ENCODE assay signal across 22 cellular contexts in genomic region chr10:99528867-99529285, GRCh38. TPM values are rescaled to one million over a fixed set of nuclear protein-coding genes. Genes with fewer than 3 reads are reported as not detected.
"Had no signal": no experiment of that assay in that cellular context is flagged by ENCODE, and none has a peak within 500 bp of the region (broad histone marks: within the 10 kb centered on the region; RNA-seq: fewer than 3 reads in every experiment).

No MANE protein-coding gene starts in this region.

- H3K36me3 ChIP-seq: brain microvascular endothelial cell, heart left ventricle, upper lobe of right lung had no signal

- H3K4me3 ChIP-seq: heart left ventricle, testis, upper lobe of right lung had no signal

- ATAC-seq: activated naive CD4-positive, alpha-beta T cell treated with anti-CD3 and anti-CD28 coated beads, Interleukin-2, amount 50 U/mL, for 72 hours; activated T-cell treated with anti-CD3 and anti-CD28 coated beads, Interleukin-2, amount 50 U/mL, for 4 hours; heart left ventricle; naive thymus-derived CD4-positive, alpha-beta T cell; sciatic nerve; stimulated activated naive CD8-positive, alpha-beta T cell treated with anti-CD3 and anti-CD28 coated beads, Interleukin-15, amount 100 ng/mL, for 72 hours; T-helper 17 cell; upper lobe of right lung had no signal

- H3K27ac ChIP-seq: brain microvascular endothelial cell, epithelial cell of prostate, testis, upper lobe of right lung had no signal

- DNase-seq: activated CD4-positive, alpha-beta memory T cell treated with anti-CD3 and anti-CD28 coated beads, Interleukin-2, amount 10 ng/mL, durations not matched to agents 7 days and 5 days; activated CD4-positive, alpha-beta T cell treated with anti-CD3 and anti-CD28 coated beads for 4 hours; activated effector memory CD4-positive, alpha-beta T cell treated with anti-CD3 and anti-CD28 coated beads, Interleukin-2, amount 50 U/mL, for 16 hours; activated T-cell treated with anti-CD3 and anti-CD28 coated beads, Interleukin-2, amount 50 U/mL, for 4 hours; brain microvascular endothelial cell; cortex of kidney; effector CD8-positive, alpha-beta T cell; heart left ventricle; immature natural killer cell; midbrain; naive thymus-derived CD4-positive, alpha-beta T cell; stimulated activated CD4-positive, alpha-beta T cell treated with anti-CD3 and anti-CD28 coated beads, Interleukin-1b, Interleukin-23, amount 100 ng/mL, for 48 hours; stimulated activated naive CD8-positive, alpha-beta T cell treated with anti-CD3 and anti-CD28 coated beads, Interleukin-15, amount 100 ng/mL, for 72 hours; T-helper 17 cell; testis; upper lobe of right lung had no signal

- H3K4me1 ChIP-seq: testis had no signal

- H3K9me3 ChIP-seq: heart left ventricle, testis, upper lobe of right lung had no signal

RNA-seq across cellular contexts. Expression of gene NKX2-3, which starts 3.9 kb away (rescaled TPM):
- total RNA-seq: activated CD4-positive, alpha-beta memory T cell treated with anti-CD3 and anti-CD28 coated beads, Interleukin-2, amount 10 ng/mL, durations not matched to agents 7 days and 5 days; activated naive CD4-positive, alpha-beta T cell treated with anti-CD3 and anti-CD28 coated beads, Interleukin-2, amount 50 U/mL, for 72 hours; activated T-cell treated with anti-CD3 and anti-CD28 coated beads, Interleukin-2, amount 50 U/mL, for 4 hours; fibroblast of lung; heart left ventricle; lung microvascular endothelial cell; naive thymus-derived CD4-positive, alpha-beta T cell; posterior vena cava; sciatic nerve; T-helper 17 cell had no signal
- polyA plus RNA-seq: fibroblast of lung; heart left ventricle; immature natural killer cell; naive thymus-derived CD4-positive, alpha-beta T cell had no signal
